ENCODE assay signal across 8 cellular contexts in the genomic region with DNA sequence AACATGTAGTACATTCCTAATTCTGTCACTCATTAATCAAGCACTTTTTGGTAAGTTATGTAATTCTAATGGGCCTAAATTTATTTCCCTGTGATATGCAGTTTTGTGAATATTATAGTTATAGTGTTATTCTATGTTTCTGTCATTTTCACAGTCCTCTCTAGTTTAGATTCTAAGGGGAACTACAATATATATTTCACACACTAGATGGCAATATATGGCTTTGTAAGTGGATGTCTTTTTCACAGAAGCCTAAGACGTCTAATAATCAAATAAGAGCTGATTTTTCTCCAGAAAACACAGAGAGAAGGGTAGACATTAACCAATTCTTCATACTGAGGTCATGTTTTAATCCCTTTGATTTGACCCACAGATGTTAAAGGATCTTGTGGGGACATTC. TPM values are rescaled to one million over a fixed set of nuclear protein-coding genes. Genes with fewer than 3 reads are reported as not detected.
A peak's percentile ranks its signal among the peaks of the same experiment; 100 is the strongest.
DNase-seq lines count a peak whose midpoint lies in the region; ATAC-seq and TF ChIP-seq lines count a peak whose summit lies in the region.

No MANE protein-coding gene starts in this region.

- no peak overlapping the region for H3K4me3 Mint-ChIP-seq in WTC11

- no peaks in the 10 kb centered on the region; the same call in 1 of the 2 replicates for H3K27me3 Mint-ChIP-seq in WTC11 (ENCODE audit: low read depth)

- H3K9me3 ChIP-seq in DOHH2 (ENCODE audit: control insufficient read depth, insufficient read depth, low read length), result no peaks in the 10 kb centered on the region
- peaks cover 6% of the 10 kb centered on the region; the same call in 1 of the 2 replicates for H3K9me3 ChIP-seq in MG63

- H4K20me1 ChIP-seq in DOHH2 (ENCODE audit: control insufficient read depth, insufficient read depth, low read depth, low read length), result no peaks in the 10 kb centered on the region

- H3K4me1 Mint-ChIP-seq in WTC11, result no peaks in the 10 kb centered on the region

- H3K36me3 ChIP-seq in DOHH2 (ENCODE audit: control insufficient read depth, low read length) (no peaks in the 10 kb centered on the region), MG63 (no peaks in the 10 kb centered on the region)

- H3K36me3 Mint-ChIP-seq in WTC11, result no peaks in the 10 kb centered on the region

- no peaks in the 10 kb centered on the region for H3K4me1 ChIP-seq in DOHH2 (ENCODE audit: control insufficient read depth, low read length)

- no peak overlapping the region for H3K27ac ChIP-seq in DOHH2 (ENCODE audit: low read depth, low read length)

- H3K9me2 ChIP-seq in DOHH2 (replicated peaks; ENCODE audit: control insufficient read depth, low read length), result no peaks in the 10 kb centered on the region

- peak; percentile 16 for DNase-seq in Jurkat, Clone E6-1 (ENCODE audit: low read depth, low spot score)
- DNase-seq in WTC11 (ENCODE audit: low spot score) (no peak), left lobe of liver (ENCODE audit: low spot score) (no peak), MG63 (no peak)
- no peak for DNase-seq in activated naive CD4-positive, alpha-beta T cell treated with Interleukin-2 at 50 U/mL for 16 hours

- 0 out of 2 replicates have a peak, but pooled peaks cover 2% of the 10 kb centered on the region for H3K27me3 ChIP-seq in DOHH2 (ENCODE audit: control insufficient read depth, low read length)
- H3K27me3 ChIP-seq in MG63, result no peaks in the 10 kb centered on the region

- H3K9me3 Mint-ChIP-seq in WTC11, result peaks cover 4% of the 10 kb centered on the region

- peak; percentile 43; the same call in 1 of the 2 replicates for ATAC-seq in WTC11
- ATAC-seq in left lobe of liver, result peak; percentile 83
- no peak for ATAC-seq in GM21737 (IDR thresholded peaks at IDR 0.05; ENCODE audit: unreplicated experiment)
- no peak for ATAC-seq in GM19455 (IDR thresholded peaks at IDR 0.05; ENCODE audit: unreplicated experiment)

- TF ChIP-seq CTCF in DOHH2 (IDR thresholded peaks at IDR 0.05; ENCODE audit: low read depth, low read length, poor library complexity, severe bottlenecking) (peak; percentile 63), WTC11 (IDR thresholded peaks at IDR 0.05) (no peak)

- CTCF ChIA-PET in WTC11 (lab: Charles Lee), result interaction anchor here (0.6 to 1.7 kb wide), 10 partner anchors 9 to 1522 kb away, joined by 3 to 18 read pairs (median 3); a partner anchor contains a TSS

- no peaks in the 10 kb centered on the region for H3F3A ChIP-seq in DOHH2 (ENCODE audit: control insufficient read depth, insufficient read depth)

- H3K27ac Mint-ChIP-seq in WTC11, result no peak overlapping the region

- H3K4me3 ChIP-seq in DOHH2 (ENCODE audit: low read length) (no peak overlapping the region), MG63 (no peak overlapping the region)
- H3K4me3 ChIP-seq in Jurkat, Clone E6-1 (ENCODE audit: low read length), result no peak overlapping the region

- POLR2A ChIA-PET in WTC11 (lab: Charles Lee), result no interaction called here

- peak overlapping the region; percentile 20 for H3K4me2 ChIP-seq in DOHH2 (ENCODE audit: low read length)

- H3K79me2 ChIP-seq in DOHH2 (ENCODE audit: control insufficient read depth, low read length), result no peaks in the 10 kb centered on the region

TF ChIP-seq in WTC11, 78 proteins besides CTCF, POLR2A, EP300 and RAD21 (continues in another document):
- TF ChIP-seq SMAD4 (CRISPR knock-in tag; IDR thresholded peaks at IDR 0.05), result no peak
- TF ChIP-seq, protein P1, sequence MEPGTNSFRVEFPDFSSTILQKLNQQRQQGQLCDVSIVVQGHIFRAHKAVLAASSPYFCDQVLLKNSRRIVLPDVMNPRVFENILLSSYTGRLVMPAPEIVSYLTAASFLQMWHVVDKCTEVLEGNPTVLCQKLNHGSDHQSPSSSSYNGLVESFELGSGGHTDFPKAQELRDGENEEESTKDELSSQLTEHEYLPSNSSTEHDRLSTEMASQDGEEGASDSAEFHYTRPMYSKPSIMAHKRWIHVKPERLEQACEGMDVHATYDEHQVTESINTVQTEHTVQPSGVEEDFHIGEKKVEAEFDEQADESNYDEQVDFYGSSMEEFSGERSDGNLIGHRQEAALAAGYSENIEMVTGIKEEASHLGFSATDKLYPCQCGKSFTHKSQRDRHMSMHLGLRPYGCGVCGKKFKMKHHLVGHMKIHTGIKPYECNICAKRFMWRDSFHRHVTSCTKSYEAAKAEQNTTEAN (CRISPR knock-in tag; IDR thresholded peaks at IDR 0.05), result no peak
- TF ChIP-seq, protein P2, sequence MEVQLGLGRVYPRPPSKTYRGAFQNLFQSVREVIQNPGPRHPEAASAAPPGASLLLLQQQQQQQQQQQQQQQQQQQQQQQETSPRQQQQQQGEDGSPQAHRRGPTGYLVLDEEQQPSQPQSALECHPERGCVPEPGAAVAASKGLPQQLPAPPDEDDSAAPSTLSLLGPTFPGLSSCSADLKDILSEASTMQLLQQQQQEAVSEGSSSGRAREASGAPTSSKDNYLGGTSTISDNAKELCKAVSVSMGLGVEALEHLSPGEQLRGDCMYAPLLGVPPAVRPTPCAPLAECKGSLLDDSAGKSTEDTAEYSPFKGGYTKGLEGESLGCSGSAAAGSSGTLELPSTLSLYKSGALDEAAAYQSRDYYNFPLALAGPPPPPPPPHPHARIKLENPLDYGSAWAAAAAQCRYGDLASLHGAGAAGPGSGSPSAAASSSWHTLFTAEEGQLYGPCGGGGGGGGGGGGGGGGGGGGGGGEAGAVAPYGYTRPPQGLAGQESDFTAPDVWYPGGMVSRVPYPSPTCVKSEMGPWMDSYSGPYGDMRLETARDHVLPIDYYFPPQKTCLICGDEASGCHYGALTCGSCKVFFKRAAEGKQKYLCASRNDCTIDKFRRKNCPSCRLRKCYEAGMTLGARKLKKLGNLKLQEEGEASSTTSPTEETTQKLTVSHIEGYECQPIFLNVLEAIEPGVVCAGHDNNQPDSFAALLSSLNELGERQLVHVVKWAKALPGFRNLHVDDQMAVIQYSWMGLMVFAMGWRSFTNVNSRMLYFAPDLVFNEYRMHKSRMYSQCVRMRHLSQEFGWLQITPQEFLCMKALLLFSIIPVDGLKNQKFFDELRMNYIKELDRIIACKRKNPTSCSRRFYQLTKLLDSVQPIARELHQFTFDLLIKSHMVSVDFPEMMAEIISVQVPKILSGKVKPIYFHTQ (CRISPR knock-in tag; IDR thresholded peaks at IDR 0.05), result no peak
- TF ChIP-seq, protein P3, sequence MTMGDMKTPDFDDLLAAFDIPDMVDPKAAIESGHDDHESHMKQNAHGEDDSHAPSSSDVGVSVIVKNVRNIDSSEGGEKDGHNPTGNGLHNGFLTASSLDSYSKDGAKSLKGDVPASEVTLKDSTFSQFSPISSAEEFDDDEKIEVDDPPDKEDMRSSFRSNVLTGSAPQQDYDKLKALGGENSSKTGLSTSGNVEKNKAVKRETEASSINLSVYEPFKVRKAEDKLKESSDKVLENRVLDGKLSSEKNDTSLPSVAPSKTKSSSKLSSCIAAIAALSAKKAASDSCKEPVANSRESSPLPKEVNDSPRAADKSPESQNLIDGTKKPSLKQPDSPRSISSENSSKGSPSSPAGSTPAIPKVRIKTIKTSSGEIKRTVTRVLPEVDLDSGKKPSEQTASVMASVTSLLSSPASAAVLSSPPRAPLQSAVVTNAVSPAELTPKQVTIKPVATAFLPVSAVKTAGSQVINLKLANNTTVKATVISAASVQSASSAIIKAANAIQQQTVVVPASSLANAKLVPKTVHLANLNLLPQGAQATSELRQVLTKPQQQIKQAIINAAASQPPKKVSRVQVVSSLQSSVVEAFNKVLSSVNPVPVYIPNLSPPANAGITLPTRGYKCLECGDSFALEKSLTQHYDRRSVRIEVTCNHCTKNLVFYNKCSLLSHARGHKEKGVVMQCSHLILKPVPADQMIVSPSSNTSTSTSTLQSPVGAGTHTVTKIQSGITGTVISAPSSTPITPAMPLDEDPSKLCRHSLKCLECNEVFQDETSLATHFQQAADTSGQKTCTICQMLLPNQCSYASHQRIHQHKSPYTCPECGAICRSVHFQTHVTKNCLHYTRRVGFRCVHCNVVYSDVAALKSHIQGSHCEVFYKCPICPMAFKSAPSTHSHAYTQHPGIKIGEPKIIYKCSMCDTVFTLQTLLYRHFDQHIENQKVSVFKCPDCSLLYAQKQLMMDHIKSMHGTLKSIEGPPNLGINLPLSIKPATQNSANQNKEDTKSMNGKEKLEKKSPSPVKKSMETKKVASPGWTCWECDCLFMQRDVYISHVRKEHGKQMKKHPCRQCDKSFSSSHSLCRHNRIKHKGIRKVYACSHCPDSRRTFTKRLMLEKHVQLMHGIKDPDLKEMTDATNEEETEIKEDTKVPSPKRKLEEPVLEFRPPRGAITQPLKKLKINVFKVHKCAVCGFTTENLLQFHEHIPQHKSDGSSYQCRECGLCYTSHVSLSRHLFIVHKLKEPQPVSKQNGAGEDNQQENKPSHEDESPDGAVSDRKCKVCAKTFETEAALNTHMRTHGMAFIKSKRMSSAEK (CRISPR knock-in tag; IDR thresholded peaks at IDR 0.05; ENCODE audit: borderline replicate concordance), result no peak
- TF ChIP-seq, protein P4, sequence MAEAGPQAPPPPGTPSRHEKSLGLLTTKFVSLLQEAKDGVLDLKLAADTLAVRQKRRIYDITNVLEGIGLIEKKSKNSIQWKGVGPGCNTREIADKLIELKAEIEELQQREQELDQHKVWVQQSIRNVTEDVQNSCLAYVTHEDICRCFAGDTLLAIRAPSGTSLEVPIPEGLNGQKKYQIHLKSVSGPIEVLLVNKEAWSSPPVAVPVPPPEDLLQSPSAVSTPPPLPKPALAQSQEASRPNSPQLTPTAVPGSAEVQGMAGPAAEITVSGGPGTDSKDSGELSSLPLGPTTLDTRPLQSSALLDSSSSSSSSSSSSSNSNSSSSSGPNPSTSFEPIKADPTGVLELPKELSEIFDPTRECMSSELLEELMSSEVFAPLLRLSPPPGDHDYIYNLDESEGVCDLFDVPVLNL (CRISPR knock-in tag; IDR thresholded peaks at IDR 0.05; ENCODE audit: borderline replicate concordance, low read depth), result no peak
- TF ChIP-seq, protein P5, sequence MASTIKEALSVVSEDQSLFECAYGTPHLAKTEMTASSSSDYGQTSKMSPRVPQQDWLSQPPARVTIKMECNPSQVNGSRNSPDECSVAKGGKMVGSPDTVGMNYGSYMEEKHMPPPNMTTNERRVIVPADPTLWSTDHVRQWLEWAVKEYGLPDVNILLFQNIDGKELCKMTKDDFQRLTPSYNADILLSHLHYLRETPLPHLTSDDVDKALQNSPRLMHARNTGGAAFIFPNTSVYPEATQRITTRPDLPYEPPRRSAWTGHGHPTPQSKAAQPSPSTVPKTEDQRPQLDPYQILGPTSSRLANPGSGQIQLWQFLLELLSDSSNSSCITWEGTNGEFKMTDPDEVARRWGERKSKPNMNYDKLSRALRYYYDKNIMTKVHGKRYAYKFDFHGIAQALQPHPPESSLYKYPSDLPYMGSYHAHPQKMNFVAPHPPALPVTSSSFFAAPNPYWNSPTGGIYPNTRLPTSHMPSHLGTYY (CRISPR knock-in tag; IDR thresholded peaks at IDR 0.05), result no peak
- no peak for TF ChIP-seq ZNF671 (CRISPR knock-in tag; IDR thresholded peaks at IDR 0.05)

RNA-seq across cellular contexts. Expression of a gene that starts 18.0 kb away (rescaled TPM):
- polyA plus RNA-seq in Jurkat, Clone E6-1 (2012; ENCODE audit: insufficient read depth, insufficient read length), result not detected
- total RNA-seq in WTC11 (2021) (8.7 to 9.2 TPM (median 8.7 TPM) in 3 replicates), left lobe of liver (10.1 TPM)
- 14.8 and 29.3 TPM in 2 replicates for total RNA-seq in MG63 (2014; rRNA removed; shearing (Covaris generic); ENCODE audit: low replicate concordance)

RNA-seq across cellular contexts. Expression of a gene that starts 21.5 kb away (rescaled TPM):
- polyA plus RNA-seq in Jurkat, Clone E6-1 (2012; ENCODE audit: insufficient read depth, insufficient read length), result not detected
- total RNA-seq in WTC11 (2021), result 0.09 TPM in 1 of 3 replicates, not detected in the others
- total RNA-seq in left lobe of liver, result 0.08 TPM
- not detected in 2 replicates for total RNA-seq in MG63 (2014; rRNA removed; shearing (Covaris generic); ENCODE audit: low replicate concordance)

Comparison
In these comparisons a context has a peak if more than half of its experiments do, and no peak if none do; other contexts are left out.
1. ATAC-seq: peak in WTC11 (single experiment) and left lobe of liver (single experiment); none in GM21737 (single experiment) and GM19455 (single experiment).